In genomic region chr1:204506969-204507316, GRCh38 we compare ENCODE assay signal across 8 cellular contexts. TPM values are rescaled to one million over a fixed set of nuclear protein-coding genes. Genes with fewer than 3 reads are reported as not detected.
DNase-seq lines count a peak whose midpoint lies in the region; ATAC-seq, FAIRE-seq and TF ChIP-seq lines count a peak whose summit lies in the region.

No MANE protein-coding gene starts in this region.

- no peaks in the 10 kb centered on the region for H3K79me2 ChIP-seq in GM12878 (ENCODE audit: control insufficient read depth, insufficient read depth, low read length)

- in situ Hi-C loops in GM12878 (cut with MboI): loop anchor here (10.0 to 25.0 kb wide), 2 partner anchors 342 to 1220 kb away; partner anchors contain the start of gene REN
- in situ Hi-C loops in gastrocnemius medialis (cut with MboI; ENCODE audit: low sequenced_read_pairs in 4 of 4): loop anchor here in 2 of 4 donors (25.0 kb wide), 2 partner anchors 345 to 645 kb away; partner anchors contain the start of genes ETNK2 (in 1 of the 2), REN (in 1 of the 2) and SNRPE (in 1 of the 2)

- H3K27me3 ChIP-seq in GM12878 (replicated peaks in 1 of 2; ENCODE audit: control insufficient read depth in 2 of 2, insufficient read depth in 2 of 2, low read length in 1 of 2) (no peaks in the 10 kb centered on the region), gastrocnemius medialis (no peaks in the 10 kb centered on the region)

- H3K4me2 ChIP-seq in GM12878 (ENCODE audit: control insufficient read depth, insufficient read depth): peak overlapping the region; percentile 70

- H4K20me1 ChIP-seq in GM12878 (ENCODE audit: control insufficient read depth, insufficient read depth): no peaks in the 10 kb centered on the region

- intact Hi-C loops in GM12878 (cut with micrococcal nuclease; ENCODE audit: unreplicated experiment): loop anchor here (1.0 to 10.0 kb wide), 4 partner anchors 9 to 342 kb away; partner anchors contain the start of genes MDM4 and REN
- intact Hi-C loops in gastrocnemius medialis (cut with DNase I; ENCODE audit: low total_unique reads): loop anchor here (1.0 kb wide), 1 partner anchor 96 kb away; the partner anchor contains the start of gene PPP1R15B

- CTCF ChIA-PET in GM12878 (lab: Yijun Ruan, JAX): interaction anchor here (0.7 to 39.0 kb wide), 16 partner anchors 8 to 300 kb away, joined by 3 to 2021 read pairs (median 8); partner anchors contain the start of genes MDM4 and PIK3C2B

- no peak for TF ChIP-seq RAD21 in GM12878 (IDR thresholded peaks at IDR 0.05; ENCODE audit: insufficient read depth, low read depth, low read length)

- SMC1A ChIA-PET in GM12878 (lab: Charles Lee; ENCODE audit: uncharacterized antibody, unreplicated experiment): interaction anchor here (0.6 to 19.3 kb wide), 24 partner anchors 9 to 1945 kb away, joined by 3 to 939 read pairs (median 6); partner anchors contain the start of genes MDM4 and PIK3C2B

- 1% methylated on average over 13 of the region's 13 CpGs for WGBS in GM12878 (ENCODE audit: insufficient coverage, insufficient replicate concordance, low lambda C conversion rate, missing lambda C conversion rate)

- ATAC-seq in GM18508 (IDR thresholded peaks at IDR 0.05; ENCODE audit: insufficient read depth, unreplicated experiment): peak; percentile 33
- peak; percentile 71 for ATAC-seq in HG03025 (IDR thresholded peaks at IDR 0.05; ENCODE audit: low FRiP score, unreplicated experiment)
- ATAC-seq in GM12878: peak; percentile 83
- ATAC-seq in gastrocnemius medialis: peak; percentile 75 to 81

- no TSS peak for BruUV-seq in GM12878 (replicated peaks; lab: Mats Ljungman, UMichigan)

- RAD21 ChIA-PET in GM12878 (lab: Charles Lee; ENCODE audit: unreplicated experiment): interaction anchor here (0.6 to 5.0 kb wide), 27 partner anchors 10 to 300 kb away, joined by 3 to 69 read pairs (median 11); partner anchors contain the start of genes MDM4 and PIK3C2B

- H3K4me1 ChIP-seq in GM12878 (ENCODE audit: control insufficient read depth, insufficient read depth, low read length) (peaks cover 4% of the 10 kb centered on the region), gastrocnemius medialis (peaks cover 8 to 13% of the 10 kb centered on the region in 2 donors)

- peak; percentile 59 for FAIRE-seq in GM12878 (lab: Jason Lieb, UNC)

- H3K27ac ChIP-seq in GM12878 (ENCODE audit: control insufficient read depth, insufficient read depth): peak overlapping the region; percentile 59
- H3K27ac ChIP-seq in gastrocnemius medialis: peak overlapping the region; percentile 83 to 85 (median 84)

- H3K9ac ChIP-seq in GM12878 (ENCODE audit: control insufficient read depth, insufficient read depth, low read length): peak overlapping the region; percentile 72

- H3K4me3 ChIP-seq in GM12878 (peak overlapping the region; percentile 77), iPS-11a (ENCODE audit: low read depth, low read length) (peak overlapping the region; percentile 84), gastrocnemius medialis (peak overlapping the region; percentile 51 to 67 (median 61))

- H2AFZ ChIP-seq in GM12878 (ENCODE audit: control insufficient read depth, low read depth, low read length): peak overlapping the region; percentile 67

- TF ChIP-seq EP300 in GM12878 (IDR thresholded peaks at IDR 0.05; ENCODE audit: borderline replicate concordance in 1 of 2, control insufficient read depth in 1 of 2, low read depth in 2 of 2, low read length in 2 of 2): peak in 1 of 2 experiments; percentile 29; a peak in 1 of 4 replicates

- H3K36me3 ChIP-seq in GM12878 (ENCODE audit: control insufficient read depth in 2 of 2, insufficient read depth in 2 of 2, low read length in 1 of 2) (no peaks in the 10 kb centered on the region), gastrocnemius medialis (no peaks in the 10 kb centered on the region)

- no peak for TF ChIP-seq CTCF in GM12878 (IDR thresholded peaks at IDR 0.05 in 2 of 3, conservative IDR thresholded peaks at IDR 0.05 in 1 of 3; ENCODE audit: control insufficient read depth in 2 of 3, extremely low read depth in 1 of 3, insufficient read depth in 1 of 3, low read depth in 3 of 3, low read length in 3 of 3)
- no peak for TF ChIP-seq CTCF in gastrocnemius medialis (IDR thresholded peaks at IDR 0.05 in 4 of 5, conservative IDR thresholded peaks at IDR 0.05 in 1 of 5)

- peak; percentile 93 to 94 for DNase-seq in NCI-H2081 (lab: John Stamatoyannopoulos, UW)
- DNase-seq in T1000 (lab: John Stamatoyannopoulos, UW): peak; percentile 92
- DNase-seq in GM12878 (ENCODE audit: low read depth, low spot score): peak; percentile 97
- DNase-seq in gastrocnemius medialis: peak; percentile 75 to 81
- DNase-seq in mesenteric fat pad (ENCODE audit: low spot score): no peak

- TF ChIP-seq POLR2A in GM12878 (IDR thresholded peaks at IDR 0.05; ENCODE audit: low read depth, low read length) (peak; percentile 42; the same call in 1 of the 2 replicates), gastrocnemius medialis (IDR thresholded peaks at IDR 0.05) (no peak)

- POLR2A ChIA-PET in GM12878 (lab: Charles Lee): interaction anchor here (0.6 to 6.2 kb wide), 15 partner anchors 10 to 646 kb away, joined by 3 to 55 read pairs (median 5); partner anchors contain the start of genes MDM4 and PIK3C2B

- no peaks in the 10 kb centered on the region for H3K9me3 ChIP-seq in GM12878 (replicated peaks; ENCODE audit: control insufficient read depth, insufficient read depth, low read length)
- H3K9me3 ChIP-seq in gastrocnemius medialis: no peaks in the 10 kb centered on the region

TF ChIP-seq in GM12878, 131 proteins besides CTCF, POLR2A, EP300 and RAD21 (continues in another document):
- TF ChIP-seq, protein P1, sequence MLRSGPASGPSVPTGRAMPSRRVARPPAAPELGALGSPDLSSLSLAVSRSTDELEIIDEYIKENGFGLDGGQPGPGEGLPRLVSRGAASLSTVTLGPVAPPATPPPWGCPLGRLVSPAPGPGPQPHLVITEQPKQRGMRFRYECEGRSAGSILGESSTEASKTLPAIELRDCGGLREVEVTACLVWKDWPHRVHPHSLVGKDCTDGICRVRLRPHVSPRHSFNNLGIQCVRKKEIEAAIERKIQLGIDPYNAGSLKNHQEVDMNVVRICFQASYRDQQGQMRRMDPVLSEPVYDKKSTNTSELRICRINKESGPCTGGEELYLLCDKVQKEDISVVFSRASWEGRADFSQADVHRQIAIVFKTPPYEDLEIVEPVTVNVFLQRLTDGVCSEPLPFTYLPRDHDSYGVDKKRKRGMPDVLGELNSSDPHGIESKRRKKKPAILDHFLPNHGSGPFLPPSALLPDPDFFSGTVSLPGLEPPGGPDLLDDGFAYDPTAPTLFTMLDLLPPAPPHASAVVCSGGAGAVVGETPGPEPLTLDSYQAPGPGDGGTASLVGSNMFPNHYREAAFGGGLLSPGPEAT (IDR thresholded peaks at IDR 0.05; ENCODE audit: low read depth): no peak
- TF ChIP-seq ATF3 (IDR thresholded peaks at IDR 0.05; ENCODE audit: borderline replicate concordance, extremely low read depth, low read depth, low read length) (peak; percentile 81; the same call in 1 of the 2 replicates), CREM (IDR thresholded peaks at IDR 0.05; ENCODE audit: low read depth) (peak; percentile 85; the same call in 1 of the 2 replicates)

RNA-seq across cellular contexts. Expression of gene MDM4, which starts 9.3 kb away (rescaled TPM):
- 590 and 594 TPM in 2 replicates for total RNA-seq in GM12878 (2013; cell fraction: nucleolus; rRNA removed)
- total RNA-seq in GM12878 (2014; rRNA removed): 36.8 and 43.9 TPM in 2 replicates
- 36.1 and 37.8 TPM in 2 replicates for total RNA-seq in GM12878 (2014; rRNA removed; fragmentation: Illumina TruSeq; extraction: Trizol)
- 54.5 and 64.5 TPM in 2 replicates for total RNA-seq in GM12878 (2021)
- 12.2 TPM for polyA plus RNA-seq in GM12878 (2011; ENCODE audit: low read depth)
- 74.4 and 108 TPM in 2 replicates for polyA plus RNA-seq in GM12878 (2011; rRNA removed)
- polyA plus RNA-seq in GM12878 (2011; cell fraction: cytosol; rRNA removed): 22.1 and 23.4 TPM in 2 replicates
- polyA plus RNA-seq in GM12878 (2011; cell fraction: nucleus; rRNA removed): 82.8 and 85.3 TPM in 2 replicates
- polyA plus RNA-seq in GM12878 (2012): 17.2 and 22.3 TPM in 2 replicates
- 12.4 and 13.7 TPM in 2 replicates for polyA plus RNA-seq in GM12878 (2014; fragmentation: Illumina TruSeq; extraction: Trizol)
- polyA plus RNA-seq in GM12878 (2014; fragmentation: Nextera tagmentation; extraction: Ambion mirVana): 10 to 100 TPM in 1 of 2 experiments, 1 to 10 TPM in 1; 2.5 to 11.5 TPM
- 20.5 and 20.6 TPM in 2 replicates for polyA plus RNA-seq in GM12878 (2014; rRNA removed)
- polyA plus RNA-seq in GM12878 (2016; fragmentation: Nextera tagmentation; extraction: Ambion mirVana): 10 to 100 TPM; 22.3 to 23.2 TPM
- 148 and 214 TPM in 2 replicates for polyA minus RNA-seq in GM12878 (2011; rRNA and poly(A)+ RNA removed)
- 33.7 and 38.1 TPM in 2 replicates for polyA minus RNA-seq in GM12878 (2011; cell fraction: cytosol; rRNA and poly(A)+ RNA removed)
- polyA minus RNA-seq in GM12878 (2011; cell fraction: nucleus; rRNA and poly(A)+ RNA removed): 161 and 227 TPM in 2 replicates
- 10 to 100 TPM; 15.1 to 44.0 (median 28.9) TPM for total RNA-seq in gastrocnemius medialis
- total RNA-seq in mesenteric fat pad: 88.5 TPM

RNA-seq across cellular contexts. Expression of gene PIK3C2B, which starts 12.3 kb away (rescaled TPM):
- total RNA-seq in GM12878 (2013; cell fraction: nucleolus; rRNA removed): 98.5 and 110 TPM in 2 replicates
- total RNA-seq in GM12878 (2014; rRNA removed): 13.9 and 16.3 TPM in 2 replicates
- 8.5 and 9.2 TPM in 2 replicates for total RNA-seq in GM12878 (2014; rRNA removed; fragmentation: Illumina TruSeq; extraction: Trizol)
- total RNA-seq in GM12878 (2021): 33.5 and 38.1 TPM in 2 replicates
- 8.3 TPM for polyA plus RNA-seq in GM12878 (2011; ENCODE audit: low read depth)
- polyA plus RNA-seq in GM12878 (2011; rRNA removed): 15.9 and 33.9 TPM in 2 replicates
- 33.1 and 36.7 TPM in 2 replicates for polyA plus RNA-seq in GM12878 (2011; cell fraction: cytosol; rRNA removed)
- polyA plus RNA-seq in GM12878 (2011; cell fraction: nucleus; rRNA removed): 55.9 and 60.7 TPM in 2 replicates
- polyA plus RNA-seq in GM12878 (2012): 10.1 and 10.7 TPM in 2 replicates
- polyA plus RNA-seq in GM12878 (2014; fragmentation: Illumina TruSeq; extraction: Trizol): 10.2 and 14.4 TPM in 2 replicates
- 1 to 10 TPM; 2.2 to 5.0 TPM for polyA plus RNA-seq in GM12878 (2014; fragmentation: Nextera tagmentation; extraction: Ambion mirVana)
- 23.8 and 28.2 TPM in 2 replicates for polyA plus RNA-seq in GM12878 (2014; rRNA removed)
- 1 to 10 TPM; 6.0 to 8.2 TPM for polyA plus RNA-seq in GM12878 (2016; fragmentation: Nextera tagmentation; extraction: Ambion mirVana)
- 69.9 and 86.4 TPM in 2 replicates for polyA minus RNA-seq in GM12878 (2011; rRNA and poly(A)+ RNA removed)
- 37.2 and 39.0 TPM in 2 replicates for polyA minus RNA-seq in GM12878 (2011; cell fraction: cytosol; rRNA and poly(A)+ RNA removed)
- polyA minus RNA-seq in GM12878 (2011; cell fraction: nucleus; rRNA and poly(A)+ RNA removed): 38.8 and 80.3 TPM in 2 replicates
- 1 to 10 TPM; 2.8 to 6.0 (median 3.8) TPM for total RNA-seq in gastrocnemius medialis
- 47.1 TPM for total RNA-seq in mesenteric fat pad

Comparison
In these comparisons a context has a peak if more than half of its experiments do, and no peak if none do; other contexts are left out.
1. ATAC-seq: peak in every context shown above with its lines; median percentile 83 in GM12878; 78 in gastrocnemius medialis; 71 in HG03025; 33 in GM18508.